ENCODE assay signal across 8 cellular contexts in genomic region chr10:30456262-30456661, GRCh38. TPM values are rescaled to one million over a fixed set of nuclear protein-coding genes. Genes with fewer than 3 reads are reported as not detected.
A peak's percentile ranks its signal among the peaks of the same experiment; 100 is the strongest.
DNase-seq lines count a peak whose midpoint lies in the region; ATAC-seq lines count a peak whose summit lies in the region.

No MANE protein-coding gene starts in this region.

- no peaks in the 10 kb centered on the region for H3K9me3 Mint-ChIP-seq in activated CD4-positive, alpha-beta T cell treated with anti-CD3 and anti-CD28 coated beads, Interleukin-2, amount 10 ng/mL, durations not matched to agents 24 days and 14 days
- H3K9me3 Mint-ChIP-seq in activated CD4-positive, alpha-beta memory T cell treated with anti-CD3 and anti-CD28 coated beads, Interleukin-2, amount 10 ng/mL, durations not matched to agents 7 days and 5 days, result no peaks in the 10 kb centered on the region

- H3K4me3 Mint-ChIP-seq in activated CD4-positive, alpha-beta T cell treated with anti-CD3 and anti-CD28 coated beads, Interleukin-2, amount 10 ng/mL, durations not matched to agents 24 days and 14 days, result peak overlapping the region; percentile 58
- H3K4me3 Mint-ChIP-seq in activated CD4-positive, alpha-beta memory T cell treated with anti-CD3 and anti-CD28 coated beads, Interleukin-2, amount 10 ng/mL, durations not matched to agents 7 days and 5 days, result peak overlapping the region; percentile 54

- H3K27ac Mint-ChIP-seq in activated CD4-positive, alpha-beta T cell treated with anti-CD3 and anti-CD28 coated beads, Interleukin-2, amount 10 ng/mL, durations not matched to agents 24 days and 14 days, result peak overlapping the region; percentile 57
- H3K27ac Mint-ChIP-seq in activated CD4-positive, alpha-beta memory T cell treated with anti-CD3 and anti-CD28 coated beads, Interleukin-2, amount 10 ng/mL, durations not matched to agents 7 days and 5 days, result peak overlapping the region; percentile 52

- H3K36me3 Mint-ChIP-seq in activated CD4-positive, alpha-beta T cell treated with anti-CD3 and anti-CD28 coated beads, Interleukin-2, amount 10 ng/mL, durations not matched to agents 24 days and 14 days (ENCODE audit: low read depth), result peaks cover 53% of the 10 kb centered on the region
- H3K36me3 Mint-ChIP-seq in activated CD4-positive, alpha-beta memory T cell treated with anti-CD3 and anti-CD28 coated beads, Interleukin-2, amount 10 ng/mL, durations not matched to agents 7 days and 5 days (ENCODE audit: low read depth), result peaks cover 57% of the 10 kb centered on the region

- no peaks in the 10 kb centered on the region for H3K9me3 ChIP-seq in muscle layer of duodenum (ENCODE audit: control insufficient read depth in 1 of 2, low read length in 2 of 2)

- peaks cover 34% of the 10 kb centered on the region in 2 donors for H3K36me3 ChIP-seq in muscle layer of duodenum (ENCODE audit: control insufficient read depth in 1 of 2, insufficient read depth in 2 of 2, low read length in 2 of 2)

- H3K27me3 Mint-ChIP-seq in activated CD4-positive, alpha-beta T cell treated with anti-CD3 and anti-CD28 coated beads, Interleukin-2, amount 10 ng/mL, durations not matched to agents 24 days and 14 days, result no peaks in the 10 kb centered on the region
- no peaks in the 10 kb centered on the region for H3K27me3 Mint-ChIP-seq in activated CD4-positive, alpha-beta memory T cell treated with anti-CD3 and anti-CD28 coated beads, Interleukin-2, amount 10 ng/mL, durations not matched to agents 7 days and 5 days

- H3K4me1 Mint-ChIP-seq in activated CD4-positive, alpha-beta T cell treated with anti-CD3 and anti-CD28 coated beads, Interleukin-2, amount 10 ng/mL, durations not matched to agents 24 days and 14 days, result peaks cover 24% of the 10 kb centered on the region
- H3K4me1 Mint-ChIP-seq in activated CD4-positive, alpha-beta memory T cell treated with anti-CD3 and anti-CD28 coated beads, Interleukin-2, amount 10 ng/mL, durations not matched to agents 7 days and 5 days, result peaks cover 37% of the 10 kb centered on the region

- H3K27ac ChIP-seq in muscle layer of duodenum (ENCODE audit: low read length), result peak overlapping the region; percentile 84

- POLR2A ChIA-PET in activated CD4-positive, alpha-beta memory T cell treated with anti-CD3 and anti-CD28 coated beads, Interleukin-2, amount 10 ng/mL, durations not matched to agents 7 days and 5 days (lab: Charles Lee), result interaction anchor here (0.8 to 4.1 kb wide), 6 partner anchors 9 to 73 kb away, joined by 3 to 44 read pairs (median 9); partner anchors contain the start of gene MAP3K8

- no peaks in the 10 kb centered on the region for H3K27me3 ChIP-seq in muscle layer of duodenum (ENCODE audit: low read depth, low read length)

- CTCF ChIA-PET in activated CD4-positive, alpha-beta memory T cell treated with anti-CD3 and anti-CD28 coated beads, Interleukin-2, amount 10 ng/mL, durations not matched to agents 7 days and 5 days (lab: Charles Lee), result interaction anchor here (0.6 to 1.7 kb wide), 13 partner anchors 10 to 109 kb away, joined by 3 to 6 read pairs (median 3); no protein-coding TSS in a partner anchor

- intact Hi-C loops in activated CD4-positive, alpha-beta T cell treated with anti-CD3 and anti-CD28 coated beads, Interleukin-2, amount 10 ng/mL, durations not matched to agents 24 days and 14 days (cut with micrococcal nuclease), result no loop called here

- H3K4me1 ChIP-seq in muscle layer of duodenum (ENCODE audit: control insufficient read depth in 1 of 2, insufficient read depth in 2 of 2, low read length in 2 of 2), result peaks cover 17 to 43% of the 10 kb centered on the region in 2 donors

- no peak overlapping the region for H3K4me3 ChIP-seq in muscle layer of duodenum (ENCODE audit: low read depth in 1 of 2, low read length in 2 of 2)

- DNase-seq in activated CD4-positive, alpha-beta T cell treated with anti-CD3 and anti-CD28 coated beads, Interleukin-2, amount 10 ng/mL, durations not matched to agents 24 days and 14 days, result peak; percentile 77
- DNase-seq in activated CD4-positive, alpha-beta T cell treated with anti-CD3 and anti-CD28 coated beads for 1 hour, result no peak
- peak; percentile 63 for DNase-seq in activated CD4-positive, alpha-beta memory T cell treated with anti-CD3 and anti-CD28 coated beads, Interleukin-2, amount 10 ng/mL, durations not matched to agents 7 days and 5 days
- no peak for DNase-seq in pons (ENCODE audit: low spot score)

- ATAC-seq in HG03095 (IDR thresholded peaks at IDR 0.05; ENCODE audit: unreplicated experiment), result peak; percentile 83
- no peak for ATAC-seq in HG03520 (IDR thresholded peaks at IDR 0.05; ENCODE audit: unreplicated experiment)
- ATAC-seq in HG02970 (IDR thresholded peaks at IDR 0.05; ENCODE audit: low FRiP score, unreplicated experiment), result no peak

RNA-seq across cellular contexts. Expression of gene MAP3K8, which starts 22.3 kb away (rescaled TPM):
- total RNA-seq in activated CD4-positive, alpha-beta T cell treated with anti-CD3 and anti-CD28 coated beads, Interleukin-2, amount 10 ng/mL, durations not matched to agents 24 days and 14 days, result 20.9 and 22.0 TPM in 2 replicates
- total RNA-seq in activated CD4-positive, alpha-beta memory T cell treated with anti-CD3 and anti-CD28 coated beads, Interleukin-2, amount 10 ng/mL, durations not matched to agents 7 days and 5 days, result 10 to 100 TPM; 39.5 to 40.3 TPM

Comparison
In these comparisons a context has a peak if more than half of its experiments do, and no peak if none do; other contexts are left out.
1. DNase-seq: peak in activated CD4-positive, alpha-beta T cell treated with anti-CD3 and anti-CD28 coated beads, Interleukin-2, amount 10 ng/mL, durations not matched to agents 24 days and 14 days (single experiment) and activated CD4-positive, alpha-beta memory T cell treated with anti-CD3 and anti-CD28 coated beads, Interleukin-2, amount 10 ng/mL, durations not matched to agents 7 days and 5 days (single experiment); none in activated CD4-positive, alpha-beta T cell treated with anti-CD3 and anti-CD28 coated beads for 1 hour (single experiment) and pons (single experiment).